12 cellular contexts compared by ENCODE assay signal in the genomic region with DNA sequence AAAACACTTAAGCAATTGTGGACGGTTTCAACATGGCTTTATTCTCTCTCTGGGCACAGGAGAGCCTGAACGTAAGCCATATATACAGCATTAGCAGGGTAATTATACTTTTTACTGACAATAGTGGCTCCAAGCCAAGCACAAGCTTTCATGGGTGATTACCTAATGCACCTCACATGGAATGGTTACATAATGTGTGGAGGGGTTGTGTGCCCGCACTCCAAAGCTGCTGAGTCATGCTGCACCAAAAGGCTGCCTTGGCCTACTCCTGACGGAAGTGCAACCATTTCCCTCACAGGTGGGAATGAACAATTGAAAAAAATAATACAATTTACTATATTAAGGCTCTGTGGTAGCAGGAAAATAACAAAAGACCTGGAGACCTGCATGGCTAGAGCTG.
DNase-seq lines count a peak whose midpoint lies in the region; ATAC-seq and TF ChIP-seq lines count a peak whose summit lies in the region.
"Had no signal": no experiment of that assay in that cellular context is flagged by ENCODE, and none has a peak within 500 bp of the region (broad histone marks: within the 10 kb centered on the region; RNA-seq: fewer than 3 reads in every experiment).

No MANE protein-coding gene starts in this region.

- H3K9ac ChIP-seq in DND-41 (ENCODE audit: low read depth, low read length) (no peak overlapping the region), endodermal cell (ENCODE audit: extremely low read depth, low read length, poor library complexity, severe bottlenecking) (no peak overlapping the region)
- H3K9ac ChIP-seq: KMS-11 had no signal

- H3K4me1 Mint-ChIP-seq in endodermal cell, result peaks cover 4% of the 10 kb centered on the region
- no peaks in the 10 kb centered on the region for H3K4me1 Mint-ChIP-seq in activated naive CD8-positive, alpha-beta T cell treated with anti-CD3 and anti-CD28 coated beads, Interleukin-2, amount 50 U/mL, for 24 hours

- H4K20me1 ChIP-seq in DND-41 (ENCODE audit: insufficient read depth, low read length), result no peaks in the 10 kb centered on the region

- H3K36me3 ChIP-seq in DND-41 (ENCODE audit: insufficient read depth, low read length) (no peaks in the 10 kb centered on the region), lung (ENCODE audit: control insufficient read depth in 2 of 2, insufficient read depth in 2 of 2, low read length in 2 of 2) (no peaks in the 10 kb centered on the region), endodermal cell (ENCODE audit: control insufficient read depth, insufficient read depth, low read length) (no peaks in the 10 kb centered on the region)

- H3K27me3 Mint-ChIP-seq in endodermal cell (ENCODE audit: insufficient read depth), result peaks cover 6% of the 10 kb centered on the region
- no peaks in the 10 kb centered on the region for H3K27me3 Mint-ChIP-seq in activated naive CD8-positive, alpha-beta T cell treated with anti-CD3 and anti-CD28 coated beads, Interleukin-2, amount 50 U/mL, for 24 hours

- H3K27me3 ChIP-seq in DND-41 (ENCODE audit: insufficient read depth, low read length, poor library complexity) (no peaks in the 10 kb centered on the region), lung (ENCODE audit: control insufficient read depth, insufficient read depth) (no peaks in the 10 kb centered on the region), endodermal cell (ENCODE audit: control insufficient read depth, insufficient read depth, low read length, poor library complexity, severe bottlenecking) (no peaks in the 10 kb centered on the region)

- H3K27ac ChIP-seq in DND-41 (ENCODE audit: low read length) (no peak overlapping the region), lung (ENCODE audit: low read depth in 1 of 2, low read length in 1 of 2) (no peak overlapping the region), endodermal cell (ENCODE audit: low read depth, low read length) (no peak overlapping the region)
- H3K27ac ChIP-seq: KMS-11 had no signal

- 29 to 36% methylated on average over 4 of the region's 4 CpGs for WGBS in lung, 2 donors
- 93 to 94% methylated on average over 2 to 4 of the region's 4 CpGs for WGBS in endodermal cell (ENCODE audit: insufficient coverage in 1 of 2, insufficient read length in 1 of 2), 2 experiments

- H3K79me2 ChIP-seq in DND-41 (ENCODE audit: insufficient read depth, low read length), result no peaks in the 10 kb centered on the region

- peaks cover 11% of the 10 kb centered on the region for H3K9me3 Mint-ChIP-seq in endodermal cell
- H3K9me3 Mint-ChIP-seq in activated naive CD8-positive, alpha-beta T cell treated with anti-CD3 and anti-CD28 coated beads, Interleukin-2, amount 50 U/mL, for 24 hours, result no peaks in the 10 kb centered on the region

- H3K36me3 Mint-ChIP-seq in endodermal cell (ENCODE audit: low read depth), result no peaks in the 10 kb centered on the region
- no peaks in the 10 kb centered on the region for H3K36me3 Mint-ChIP-seq in activated naive CD8-positive, alpha-beta T cell treated with anti-CD3 and anti-CD28 coated beads, Interleukin-2, amount 50 U/mL, for 24 hours (ENCODE audit: low read depth)

- ATAC-seq in DND-41 (ENCODE audit: insufficient read depth, low read depth), result no peak; the same call in 2 of the 3 replicates
- ATAC-seq in lung (ENCODE audit: insufficient read depth, low FRiP score), result peak; percentile 61
- ATAC-seq in activated naive CD8-positive, alpha-beta T cell treated with anti-CD3 and anti-CD28 coated beads, Interleukin-2, amount 50 U/mL, for 24 hours, result no peak

- H3K4me2 ChIP-seq in DND-41 (ENCODE audit: insufficient read depth, low read length), result no peak overlapping the region
- H3K4me2 ChIP-seq: KMS-11 had no signal

- DNase-seq in DND-41 (no peak), NCI-H1105 treated with DMSO at 0.1 percent for 48 hours (lab: John Stamatoyannopoulos, UW) (peak; percentile 16), astrocyte of the hippocampus (ENCODE audit: low read depth, low spot score) (peak; percentile 44), lung (ENCODE audit: low spot score) (peak; percentile 64), activated T-cell treated with anti-CD3 and anti-CD28 coated beads for 4 hours (no peak), endodermal cell (no peak)
- DNase-seq in activated effector memory CD4-positive, alpha-beta T cell treated with anti-CD3 and anti-CD28 coated beads, Interleukin-2, amount 50 U/mL, for 16 hours, result no peak
- no peak for DNase-seq in activated naive CD8-positive, alpha-beta T cell treated with anti-CD3 and anti-CD28 coated beads, Interleukin-2, amount 50 U/mL, for 24 hours
- DNase-seq: activated CD4-positive, CD25-positive, alpha-beta regulatory T cell; activated gamma-delta T cell; central memory CD4-positive, alpha-beta T cell had no signal

- H3K4me3 ChIP-seq in DND-41 (ENCODE audit: low read depth in 1 of 2, low read length in 2 of 2) (no peak overlapping the region), lung (no peak overlapping the region), endodermal cell (ENCODE audit: low read length) (no peak overlapping the region)

- 0 out of 2 replicates have a peak, but pooled peaks cover 6% of the 10 kb centered on the region for H3K4me1 ChIP-seq in DND-41 (ENCODE audit: insufficient read depth, low read length)
- no peaks in the 10 kb centered on the region for H3K4me1 ChIP-seq in lung (ENCODE audit: control insufficient read depth in 2 of 2, insufficient read depth in 2 of 2, low read length in 2 of 2)
- no peaks in the 10 kb centered on the region for H3K4me1 ChIP-seq in endodermal cell (ENCODE audit: control insufficient read depth, insufficient read depth, low read length)

- H2AFZ ChIP-seq in DND-41 (ENCODE audit: low read depth, low read length), result peak overlapping the region; percentile 7; the same call in 1 of the 2 replicates

- no peak for TF ChIP-seq CTCF in DND-41 (IDR thresholded peaks at IDR 0.05; ENCODE audit: borderline replicate concordance, extremely low read depth, low read length, poor library complexity, severe bottlenecking)
- no peak for TF ChIP-seq CTCF in lung (IDR thresholded peaks at IDR 0.05; ENCODE audit: control extremely low read depth, extremely low read depth)
- TF ChIP-seq CTCF in endodermal cell (conservative IDR thresholded peaks at IDR 0.05), result no peak

- H3K27ac Mint-ChIP-seq in endodermal cell, result no peak overlapping the region
- no peak overlapping the region for H3K27ac Mint-ChIP-seq in activated naive CD8-positive, alpha-beta T cell treated with anti-CD3 and anti-CD28 coated beads, Interleukin-2, amount 50 U/mL, for 24 hours

- H3K4me3 Mint-ChIP-seq in endodermal cell, result no peak overlapping the region
- no peak overlapping the region for H3K4me3 Mint-ChIP-seq in activated naive CD8-positive, alpha-beta T cell treated with anti-CD3 and anti-CD28 coated beads, Interleukin-2, amount 50 U/mL, for 24 hours

- H3K9me3 ChIP-seq in DND-41 (ENCODE audit: insufficient read depth, low read length, severe bottlenecking) (peaks cover 3% of the 10 kb centered on the region), lung (ENCODE audit: control insufficient read depth in 2 of 2, insufficient read depth in 1 of 2, low read length in 1 of 2) (peaks cover 0 to 4% of the 10 kb centered on the region in 2 donors), endodermal cell (ENCODE audit: control insufficient read depth, low read length) (no peaks in the 10 kb centered on the region)

Comparison
In these comparisons a context has a peak if more than half of its experiments do, and no peak if none do; other contexts are left out.
1. DNase-seq: peak in NCI-H1105 treated with DMSO at 0.1 percent for 48 hours (single experiment), astrocyte of the hippocampus (single experiment) and lung (single experiment); none in DND-41 (single experiment), activated T-cell treated with anti-CD3 and anti-CD28 coated beads for 4 hours (single experiment), activated effector memory CD4-positive, alpha-beta T cell treated with anti-CD3 and anti-CD28 coated beads, Interleukin-2, amount 50 U/mL, for 16 hours (single experiment), endodermal cell (single experiment) and activated naive CD8-positive, alpha-beta T cell treated with anti-CD3 and anti-CD28 coated beads, Interleukin-2, amount 50 U/mL, for 24 hours (single experiment).